2 cellular contexts compared by ENCODE assay signal in genomic region chr7:106282852-106283251, GRCh38.
TF ChIP-seq lines count a peak whose summit lies in the region.

No MANE protein-coding gene starts in this region.

TF ChIP-seq in K562, 482 proteins besides CTCF, POLR2A, EP300 and RAD21:
- no peak for TF ChIP-seq ZNF280B (CRISPR knock-in tag; IDR thresholded peaks at IDR 0.05)
- no peak for TF ChIP-seq HMGN3 (IDR thresholded peaks at IDR 0.05; ENCODE audit: borderline replicate concordance, extremely low read depth, insufficient read length, low read depth, low read length)
- no peak for TF ChIP-seq RBBP5 (IDR thresholded peaks at IDR 0.05; ENCODE audit: borderline replicate concordance, insufficient read depth, low read length, poor library complexity, severe bottlenecking)
- no peak for TF ChIP-seq THAP7 (CRISPR knock-in tag; IDR thresholded peaks at IDR 0.05)
- no peak for TF ChIP-seq FOXM1 (IDR thresholded peaks at IDR 0.05; ENCODE audit: low read depth)
- TF ChIP-seq FOXM1 (CRISPR knock-in tag; IDR thresholded peaks at IDR 0.05; ENCODE audit: low read depth), result no peak
- TF ChIP-seq BACH1 (tag; IDR thresholded peaks at IDR 0.05), result 0 out of 2 replicates have a peak, but pooled peaks have one; percentile 12
- TF ChIP-seq HNRNPL (IDR thresholded peaks at IDR 0.05; ENCODE audit: low read depth, low read length), result no peak
- TF ChIP-seq ZFP91 (CRISPR knock-in tag; IDR thresholded peaks at IDR 0.05), result no peak
- TF ChIP-seq SMARCA5 (IDR thresholded peaks at IDR 0.05), result no peak
- no peak for TF ChIP-seq CEBPG (CRISPR knock-in tag; IDR thresholded peaks at IDR 0.05)
- peak in 1 of 2 experiments; percentile 0; a peak in 1 of 4 replicates for TF ChIP-seq CEBPG (tag; conservative IDR thresholded peaks at IDR 0.05 in 1 of 2, IDR thresholded peaks at IDR 0.05 in 1 of 2)
- peak; percentile 45 for TF ChIP-seq HDAC3 (IDR thresholded peaks at IDR 0.05; ENCODE audit: borderline replicate concordance, partially characterized antibody)
- TF ChIP-seq ARID3B (CRISPR knock-in tag; IDR thresholded peaks at IDR 0.05; ENCODE audit: borderline replicate concordance), result no peak
- no peak for TF ChIP-seq KDM5B (IDR thresholded peaks at IDR 0.05; ENCODE audit: insufficient replicate concordance, low read depth, low read length)
- TF ChIP-seq ZNF133 (CRISPR knock-in tag; IDR thresholded peaks at IDR 0.05), result no peak
- no peak for TF ChIP-seq CC2D1A (IDR thresholded peaks at IDR 0.05)
- TF ChIP-seq ELF1 (tag; IDR thresholded peaks at IDR 0.05), result no peak
- TF ChIP-seq POLR2H (tag; IDR thresholded peaks at IDR 0.05; ENCODE audit: low read depth), result peak; percentile 53; the same call in 1 of the 2 replicates
- peak; percentile 27 for TF ChIP-seq TAF9B (IDR thresholded peaks at IDR 0.05; ENCODE audit: partially characterized antibody)
- no peak for TF ChIP-seq POU5F1 (IDR thresholded peaks at IDR 0.05; ENCODE audit: borderline replicate concordance, low read depth, low read length, partially characterized antibody)
- TF ChIP-seq ZNF830 (CRISPR knock-in tag; IDR thresholded peaks at IDR 0.05), result no peak
- no peak for TF ChIP-seq NR3C1 (CRISPR knock-in tag; IDR thresholded peaks at IDR 0.05)
- TF ChIP-seq NR1H2 (CRISPR knock-in tag; IDR thresholded peaks at IDR 0.05), result no peak
- TF ChIP-seq ZNF57 (CRISPR knock-in tag; IDR thresholded peaks at IDR 0.05), result no peak
- TF ChIP-seq FOXJ2 (tag; IDR thresholded peaks at IDR 0.05), result no peak
- no peak for TF ChIP-seq MCM5 (IDR thresholded peaks at IDR 0.05; ENCODE audit: low read depth)
- no peak for TF ChIP-seq HOMEZ (CRISPR knock-in tag; IDR thresholded peaks at IDR 0.05)
- TF ChIP-seq SMARCC2 (IDR thresholded peaks at IDR 0.05; ENCODE audit: low read depth), result 0 out of 2 replicates have a peak, but pooled peaks have one; percentile 34
- TF ChIP-seq PCBP1 (IDR thresholded peaks at IDR 0.05; ENCODE audit: low read depth, low read length, poor library complexity, severe bottlenecking), result no peak
- no peak for TF ChIP-seq ETV1 (tag; conservative IDR thresholded peaks at IDR 0.05; ENCODE audit: low read depth)
- TF ChIP-seq SP1 (CRISPR knock-in tag; IDR thresholded peaks at IDR 0.05), result no peak
- TF ChIP-seq EP400 (IDR thresholded peaks at IDR 0.05), result 0 out of 2 replicates have a peak, but pooled peaks have one; percentile 15

TF ChIP-seq in neural cell, 6 proteins besides CTCF, POLR2A, EP300 and RAD21 (continued from another document):
- TF ChIP-seq EZH2 (IDR thresholded peaks at IDR 0.05; ENCODE audit: borderline replicate concordance, insufficient read depth, low read length, poor library complexity, severe bottlenecking) (no peak), POLR2AphosphoS5 (IDR thresholded peaks at IDR 0.05) (no peak), REST (IDR thresholded peaks at IDR 0.05; ENCODE audit: borderline replicate concordance) (no peak), TAF1 (IDR thresholded peaks at IDR 0.05; ENCODE audit: low read depth) (no peak)
TF ChIP-seq in neural cell: peak in this region for 0.
